ENCODE assay signal across 8 cellular contexts in genomic region chr18:59084286-59084779, GRCh38. TPM values are rescaled to one million over a fixed set of nuclear protein-coding genes. Genes with fewer than 3 reads are reported as not detected.
A peak's percentile ranks its signal among the peaks of the same experiment; 100 is the strongest.
DNase-seq lines count a peak whose midpoint lies in the region; TF ChIP-seq lines count a peak whose summit lies in the region.

No MANE protein-coding gene starts in this region.

- H3K27me3 ChIP-seq in neutrophil (peaks cover 44% of the 10 kb centered on the region), suprapubic skin (peaks cover 12% of the 10 kb centered on the region)

- WGBS in suprapubic skin = 2% methylated on average over 7 of the region's 7 CpGs

- TF ChIP-seq CTCF in LNCaP clone FGC (IDR thresholded peaks at IDR 0.05; ENCODE audit: control insufficient read depth, extremely low read depth, insufficient read depth) (peak; percentile 92), fibroblast of villous mesenchyme (IDR thresholded peaks at IDR 0.05; ENCODE audit: insufficient read depth, low read depth, low read length) (peak; percentile 89), neutrophil (IDR thresholded peaks at IDR 0.05) (peak; percentile 17), suprapubic skin (IDR thresholded peaks at IDR 0.05) (peak; percentile 29 to 82)

- H3K4me3 ChIP-seq in LNCaP clone FGC (ENCODE audit: low read depth, low read length) (no peak overlapping the region), fibroblast of villous mesenchyme (ENCODE audit: low read depth, low read length) (no peak overlapping the region), neutrophil (ENCODE audit: low read depth in 1 of 2, low read length in 1 of 2) (no peak overlapping the region), suprapubic skin (no peak overlapping the region)

- no peak overlapping the region for H3K4me3 Mint-ChIP-seq in activated T-helper 1 cell treated with anti-CD3 and anti-CD28 coated beads, Interleukin-12 subunit alpha, Interleukin-12 subunit beta, Interleukin-2, Interleukin-4 antibody, amounts not matched to agents 30 ng/mL and 10 ng/mL and 1 ng/mL, durations not matched to agents 14 hours and 24 hours and 36 hours

- no peaks in the 10 kb centered on the region for H3K36me3 Mint-ChIP-seq in activated T-helper 1 cell treated with anti-CD3 and anti-CD28 coated beads, Interleukin-12 subunit alpha, Interleukin-12 subunit beta, Interleukin-2, Interleukin-4 antibody, amounts not matched to agents 30 ng/mL and 10 ng/mL and 1 ng/mL, durations not matched to agents 14 hours and 24 hours and 36 hours (ENCODE audit: low read depth)

- H3K36me3 ChIP-seq in neutrophil = no peaks in the 10 kb centered on the region
- no peaks in the 10 kb centered on the region for H3K36me3 ChIP-seq in suprapubic skin

- H3K4me1 ChIP-seq in neutrophil (ENCODE audit: control insufficient read depth in 1 of 2, insufficient read depth in 1 of 2, low read depth in 1 of 2, low read length in 1 of 2) (no peaks in the 10 kb centered on the region), suprapubic skin (no peaks in the 10 kb centered on the region)

- peaks cover 16% of the 10 kb centered on the region for H3K27me3 Mint-ChIP-seq in activated T-helper 1 cell treated with anti-CD3 and anti-CD28 coated beads, Interleukin-12 subunit alpha, Interleukin-12 subunit beta, Interleukin-2, Interleukin-4 antibody, amounts not matched to agents 30 ng/mL and 10 ng/mL and 1 ng/mL, durations not matched to agents 14 hours and 24 hours and 36 hours (ENCODE audit: insufficient read depth)

- no peak for TF ChIP-seq POLR2A in suprapubic skin (IDR thresholded peaks at IDR 0.05)

- intact Hi-C loops in activated T-helper 1 cell treated with anti-CD3 and anti-CD28 coated beads, Interleukin-12 subunit alpha, Interleukin-12 subunit beta, Interleukin-2, Interleukin-4 antibody, amounts not matched to agents 30 ng/mL and 10 ng/mL and 1 ng/mL, durations not matched to agents 14 hours and 24 hours and 36 hours (cut with micrococcal nuclease) = loop anchor here (1.0 to 5.0 kb wide), 5 partner anchors 56 to 318 kb away; partner anchors contain the start of gene GRP

- TF ChIP-seq EP300 in suprapubic skin (IDR thresholded peaks at IDR 0.05) = no peak

- no peaks in the 10 kb centered on the region for H3K9me3 ChIP-seq in neutrophil
- no peaks in the 10 kb centered on the region for H3K9me3 ChIP-seq in suprapubic skin

- DNase-seq in activated gamma-delta T cell treated with Interleukin-2 at 50 U/mL for 16 hours = peak; percentile 52
- DNase-seq in activated gamma-delta T cell (lab: John Stamatoyannopoulos, UW) = no peak
- peak; percentile 58 for DNase-seq in LNCaP clone FGC (ENCODE audit: low read depth)
- DNase-seq in RKO (ENCODE audit: low spot score) = peak; percentile 82
- DNase-seq in activated T-helper 1 cell treated with anti-CD3 and anti-CD28 coated beads, Interleukin-12 subunit alpha, Interleukin-12 subunit beta, Interleukin-2, Interleukin-4 antibody, amounts not matched to agents 30 ng/mL and 10 ng/mL and 1 ng/mL, durations not matched to agents 14 hours and 24 hours and 36 hours (ENCODE audit: low spot score) = peak; percentile 41
- peak; percentile 74 for DNase-seq in fibroblast of villous mesenchyme (ENCODE audit: low read depth)
- DNase-seq in suprapubic skin (ENCODE audit: low spot score in 2 of 2) = peak; percentile 76 to 84

- no peak overlapping the region for H3K27ac ChIP-seq in neutrophil
- no peak overlapping the region for H3K27ac ChIP-seq in suprapubic skin

- peaks cover 5% of the 10 kb centered on the region for H3K4me1 Mint-ChIP-seq in activated T-helper 1 cell treated with anti-CD3 and anti-CD28 coated beads, Interleukin-12 subunit alpha, Interleukin-12 subunit beta, Interleukin-2, Interleukin-4 antibody, amounts not matched to agents 30 ng/mL and 10 ng/mL and 1 ng/mL, durations not matched to agents 14 hours and 24 hours and 36 hours (ENCODE audit: low read depth)

- no peaks in the 10 kb centered on the region for H3K9me3 Mint-ChIP-seq in activated T-helper 1 cell treated with anti-CD3 and anti-CD28 coated beads, Interleukin-12 subunit alpha, Interleukin-12 subunit beta, Interleukin-2, Interleukin-4 antibody, amounts not matched to agents 30 ng/mL and 10 ng/mL and 1 ng/mL, durations not matched to agents 14 hours and 24 hours and 36 hours

- H3K27ac Mint-ChIP-seq in activated T-helper 1 cell treated with anti-CD3 and anti-CD28 coated beads, Interleukin-12 subunit alpha, Interleukin-12 subunit beta, Interleukin-2, Interleukin-4 antibody, amounts not matched to agents 30 ng/mL and 10 ng/mL and 1 ng/mL, durations not matched to agents 14 hours and 24 hours and 36 hours = no peak overlapping the region

RNA-seq across cellular contexts. Expression of gene SEC11C, which starts 55.4 kb away (rescaled TPM):
- total RNA-seq in activated T-helper 1 cell treated with anti-CD3 and anti-CD28 coated beads, Interleukin-12 subunit alpha, Interleukin-12 subunit beta, Interleukin-2, Interleukin-4 antibody, amounts not matched to agents 30 ng/mL and 10 ng/mL and 1 ng/mL, durations not matched to agents 14 hours and 24 hours and 36 hours = 147 and 148 TPM in 2 replicates
- total RNA-seq in fibroblast of villous mesenchyme (17.4 and 24.6 TPM in 2 replicates), suprapubic skin (10 to 100 TPM; 25.9 to 48.0 (median 34.4) TPM)

Comparison
In these comparisons a context has a peak if more than half of its experiments do, and no peak if none do; other contexts are left out.
1. CTCF ChIP-seq: peak in every context shown above with its lines; median percentile 92 in LNCaP clone FGC; 89 in fibroblast of villous mesenchyme; 56 in suprapubic skin; 17 in neutrophil.